In genomic region chr4:6709230-6710114, GRCh38 we compare ENCODE assay signal across 1 cellular context.
TF ChIP-seq lines count a peak whose summit lies in the region.

Gene MRFAP1L1 (minus strand): TSS chr4:6709865. CDS start chr4:6709629, 236 bp downstream.

TF ChIP-seq in HepG2, 621 proteins besides CTCF, POLR2A, EP300 and RAD21 (continued from another document and continues in another):
- TF ChIP-seq KIAA2018 (CRISPR knock-in tag; IDR thresholded peaks at IDR 0.05; ENCODE audit: borderline replicate concordance) = no peak
- 0 out of 2 replicates have a peak, but pooled peaks have one; percentile 12 for TF ChIP-seq ZBTB33 (CRISPR knock-in tag; IDR thresholded peaks at IDR 0.05)
- TF ChIP-seq ZNF616 (CRISPR knock-in tag; IDR thresholded peaks at IDR 0.05; ENCODE audit: low read depth) = no peak
- TF ChIP-seq ZBTB7B (CRISPR knock-in tag; IDR thresholded peaks at IDR 0.05) = no peak
- TF ChIP-seq ZNF562 (CRISPR knock-in tag; IDR thresholded peaks at IDR 0.05; ENCODE audit: borderline replicate concordance) = no peak
- TF ChIP-seq CREBL2 (CRISPR knock-in tag; IDR thresholded peaks at IDR 0.05; ENCODE audit: borderline replicate concordance) = 0 out of 2 replicates have a peak, but pooled peaks have one; percentile 17
- peak; percentile 60; the same call in 1 of the 2 replicates for TF ChIP-seq NR2C2 (CRISPR knock-in tag; IDR thresholded peaks at IDR 0.05; ENCODE audit: borderline replicate concordance)
- no peak for TF ChIP-seq ZNF777 (CRISPR knock-in tag; IDR thresholded peaks at IDR 0.05)
- TF ChIP-seq TFE3 (CRISPR knock-in tag; IDR thresholded peaks at IDR 0.05) = peak; percentile 26; the same call in 1 of the 2 replicates
- peak; percentile 60; the same call in 1 of the 2 replicates for TF ChIP-seq SIN3A (IDR thresholded peaks at IDR 0.05; ENCODE audit: borderline replicate concordance, low read depth, low read length)
- TF ChIP-seq ARNTL (CRISPR knock-in tag; IDR thresholded peaks at IDR 0.05) = 0 out of 2 replicates have a peak, but pooled peaks have one; percentile 21
- TF ChIP-seq RELA (CRISPR knock-in tag; IDR thresholded peaks at IDR 0.05) = no peak
- TF ChIP-seq ZNF329 (CRISPR knock-in tag; IDR thresholded peaks at IDR 0.05; ENCODE audit: low read depth) = 0 out of 2 replicates have a peak, but pooled peaks have one; percentile 42
- TF ChIP-seq ZNF513 (CRISPR knock-in tag; conservative IDR thresholded peaks at IDR 0.05) = no peak
- TF ChIP-seq RFX3 (CRISPR knock-in tag; IDR thresholded peaks at IDR 0.05) = no peak
- peak; percentile 37; the same call in 1 of the 2 replicates for TF ChIP-seq ZNF547 (CRISPR knock-in tag; IDR thresholded peaks at IDR 0.05)
- TF ChIP-seq KLF12 (CRISPR knock-in tag; IDR thresholded peaks at IDR 0.05; ENCODE audit: borderline replicate concordance) = no peak
- TF ChIP-seq IRX3 (CRISPR knock-in tag; IDR thresholded peaks at IDR 0.05; ENCODE audit: borderline replicate concordance, low read depth) = no peak
- no peak for TF ChIP-seq HES4 (CRISPR knock-in tag; IDR thresholded peaks at IDR 0.05; ENCODE audit: borderline replicate concordance)
- TF ChIP-seq ZBTB37 (CRISPR knock-in tag; IDR thresholded peaks at IDR 0.05) = peak; percentile 21
- TF ChIP-seq SNAI1 (CRISPR knock-in tag; IDR thresholded peaks at IDR 0.05; ENCODE audit: borderline replicate concordance) = no peak
- TF ChIP-seq TBP (CRISPR knock-in tag; IDR thresholded peaks at IDR 0.05) = no peak
- no peak for TF ChIP-seq MIER2 (CRISPR knock-in tag; IDR thresholded peaks at IDR 0.05)
- no peak; the same call in 1 of the 2 replicates for TF ChIP-seq NFIC (IDR thresholded peaks at IDR 0.05; ENCODE audit: low read length)
- TF ChIP-seq ZBED4 (CRISPR knock-in tag; IDR thresholded peaks at IDR 0.05; ENCODE audit: borderline replicate concordance) = no peak
- no peak for TF ChIP-seq FOSL1 (CRISPR knock-in tag; IDR thresholded peaks at IDR 0.05; ENCODE audit: borderline replicate concordance)
- 0 out of 2 replicates have a peak, but pooled peaks have one; percentile 10 for TF ChIP-seq SMC3 (IDR thresholded peaks at IDR 0.05; ENCODE audit: low read length)
- TF ChIP-seq ATF2 (CRISPR knock-in tag; IDR thresholded peaks at IDR 0.05) = no peak
- TF ChIP-seq ATF7 (IDR thresholded peaks at IDR 0.05) = no peak
- TF ChIP-seq ATF7 (CRISPR knock-in tag; IDR thresholded peaks at IDR 0.05) = no peak
- no peak for TF ChIP-seq HMG20A (CRISPR knock-in tag; IDR thresholded peaks at IDR 0.05; ENCODE audit: borderline replicate concordance)
- TF ChIP-seq MXD1 (CRISPR knock-in tag; IDR thresholded peaks at IDR 0.05) = peak; percentile 44; the same call in 1 of the 2 replicates
- peak; percentile 65 for TF ChIP-seq CREM (IDR thresholded peaks at IDR 0.05)
- no peak for TF ChIP-seq CREM (CRISPR knock-in tag; IDR thresholded peaks at IDR 0.05)
- TF ChIP-seq ARID2 (CRISPR knock-in tag; IDR thresholded peaks at IDR 0.05; ENCODE audit: borderline replicate concordance) = no peak
- no peak for TF ChIP-seq PHB2 (IDR thresholded peaks at IDR 0.05; ENCODE audit: partially characterized antibody)
- TF ChIP-seq RORA (CRISPR knock-in tag; IDR thresholded peaks at IDR 0.05) = no peak
- TF ChIP-seq ZNF678 (CRISPR knock-in tag; IDR thresholded peaks at IDR 0.05) = 0 out of 2 replicates have a peak, but pooled peaks have one; percentile 24
